ENCODE assay signal across 36 cellular contexts in genomic region chr2:157662401-157662800, GRCh38. TPM values are rescaled to one million over a fixed set of nuclear protein-coding genes. Genes with fewer than 3 reads are reported as not detected.
DNase-seq lines count a peak whose midpoint lies in the region; ATAC-seq and TF ChIP-seq lines count a peak whose summit lies in the region.
"Had no signal": no experiment of that assay in that cellular context is flagged by ENCODE, and none has a peak within 500 bp of the region (broad histone marks: within the 10 kb centered on the region; RNA-seq: fewer than 3 reads in every experiment).

No MANE protein-coding gene starts in this region.

- H3K9ac ChIP-seq in PC-3 (ENCODE audit: low read length), result no peak overlapping the region

- WGBS in psoas muscle, 3 donors, result 73 to 77% (median 74%) methylated on average over 1 of the region's 1 CpG

- no TSS peak for BruUV-seq in PC-3 (replicated peaks; lab: Mats Ljungman, UMichigan)

- no peak overlapping the region for H2AFZ ChIP-seq in PC-3 (ENCODE audit: low read length)

- H3K27ac Mint-ChIP-seq in memory B cell, result peak overlapping the region; percentile 42
- no peak overlapping the region for H3K27ac Mint-ChIP-seq in effector memory CD8-positive, alpha-beta T cell
- H3K27ac Mint-ChIP-seq: activated naive CD4-positive, alpha-beta T cell treated with anti-CD3 and anti-CD28 coated beads, Interleukin-2, amount 50 U/mL, for 72 hours; B cell; CD4-positive, alpha-beta memory T cell; H9 had no signal

- H3K36me3 Mint-ChIP-seq in memory B cell, result no peaks in the 10 kb centered on the region
- H3K36me3 Mint-ChIP-seq in effector memory CD8-positive, alpha-beta T cell (ENCODE audit: insufficient read depth), result no peaks in the 10 kb centered on the region
- H3K36me3 Mint-ChIP-seq: activated naive CD4-positive, alpha-beta T cell treated with anti-CD3 and anti-CD28 coated beads, Interleukin-2, amount 50 U/mL, for 72 hours; CD4-positive, alpha-beta memory T cell had no signal

- CTCF ChIA-PET in PC-3 (lab: Charles Lee), result no interaction called here

- peaks cover 1% of the 10 kb centered on the region for H3K9me3 Mint-ChIP-seq in memory B cell
- peaks cover 0 to 2% of the 10 kb centered on the region in 2 donors for H3K9me3 Mint-ChIP-seq in effector memory CD8-positive, alpha-beta T cell
- H3K9me3 Mint-ChIP-seq: activated naive CD4-positive, alpha-beta T cell treated with anti-CD3 and anti-CD28 coated beads, Interleukin-2, amount 50 U/mL, for 72 hours; H9 had no signal

- H3K4me2 ChIP-seq in PC-3 (ENCODE audit: low read length), result no peak overlapping the region

- H3K9me2 ChIP-seq in PC-3 (replicated peaks; ENCODE audit: low read length), result no peaks in the 10 kb centered on the region

- intact Hi-C loops in PC-3 (cut with micrococcal nuclease) (no loop called here), psoas muscle (cut with DNase I) (no loop called here)

- H3K4me1 Mint-ChIP-seq in memory B cell, result no peaks in the 10 kb centered on the region
- H3K4me1 Mint-ChIP-seq in effector memory CD8-positive, alpha-beta T cell (ENCODE audit: low read depth in 2 of 2), result no peaks in the 10 kb centered on the region
- H3K4me1 Mint-ChIP-seq: B cell; CD4-positive, alpha-beta memory T cell; neural crest cell had no signal

- H3K4me3 ChIP-seq in PC-3 (ENCODE audit: low read length), result no peak overlapping the region
- H3K4me3 ChIP-seq in psoas muscle, result no peak overlapping the region
- H3K4me3 ChIP-seq: colonic mucosa, ovary, SJCRH30, vagina had no signal

- H3K4me1 ChIP-seq in PC-3 (ENCODE audit: insufficient read depth, low read length) (peaks cover 10% of the 10 kb centered on the region), psoas muscle (no peaks in the 10 kb centered on the region)
- H3K4me1 ChIP-seq: colonic mucosa, SJCRH30, vagina had no signal

- POLR2A ChIA-PET in PC-3 (lab: Charles Lee; ENCODE audit: unreplicated experiment), result no interaction called here

- no peaks in the 10 kb centered on the region for H3K36me3 ChIP-seq in PC-3 (ENCODE audit: low read depth, low read length)
- no peaks in the 10 kb centered on the region for H3K36me3 ChIP-seq in psoas muscle (ENCODE audit: insufficient read depth in 1 of 2, low read depth in 1 of 2)
- H3K36me3 ChIP-seq: colonic mucosa, ovary, SJCRH30, vagina, WERI-Rb-1 had no signal

- H3K27ac ChIP-seq in PC-3 (ENCODE audit: low read length), result no peak overlapping the region
- no peak overlapping the region for H3K27ac ChIP-seq in epithelial cell of prostate
- no peak overlapping the region for H3K27ac ChIP-seq in psoas muscle
- H3K27ac ChIP-seq: colonic mucosa, ovary, SJCRH30, vagina, WERI-Rb-1 had no signal

- ATAC-seq in PC-3 (peak; percentile 89), memory B cell (ENCODE audit: low read depth) (no peak), psoas muscle (no peak)
- ATAC-seq in effector memory CD8-positive, alpha-beta T cell (replicated peaks), result no peak
- ATAC-seq: activated naive CD4-positive, alpha-beta T cell treated with anti-CD3 and anti-CD28 coated beads, Interleukin-2, amount 50 U/mL, for 72 hours; esophagus mucosa; HepG2; left colon; stimulated activated naive CD8-positive, alpha-beta T cell treated with anti-CD3 and anti-CD28 coated beads, Interleukin-15, Interleukin-2, amounts not matched to agents 100 U/mL and 50 U/mL, for 24 hours had no signal

- no peaks in the 10 kb centered on the region for H3K79me2 ChIP-seq in PC-3 (ENCODE audit: low read length)

- H4K20me1 ChIP-seq in PC-3 (ENCODE audit: low read length), result no peaks in the 10 kb centered on the region

- TF ChIP-seq CTCF in PC-3 (conservative IDR thresholded peaks at IDR 0.05; ENCODE audit: low read depth, low read length) (no peak), psoas muscle (IDR thresholded peaks at IDR 0.05) (no peak)

- H3K27me3 Mint-ChIP-seq in memory B cell, result peaks cover 2% of the 10 kb centered on the region
- no peaks in the 10 kb centered on the region for H3K27me3 Mint-ChIP-seq in effector memory CD8-positive, alpha-beta T cell
- H3K27me3 Mint-ChIP-seq: B cell had no signal

- H3K27me3 ChIP-seq in PC-3 (ENCODE audit: low read length) (no peaks in the 10 kb centered on the region), psoas muscle (ENCODE audit: insufficient read depth in 3 of 3, low read length in 2 of 3) (no peaks in the 10 kb centered on the region)
- H3K27me3 ChIP-seq: colonic mucosa, ovary, SJCRH30, vagina had no signal

- no peak overlapping the region for H3K4me3 Mint-ChIP-seq in memory B cell
- H3K4me3 Mint-ChIP-seq in effector memory CD8-positive, alpha-beta T cell, result no peak overlapping the region
- H3K4me3 Mint-ChIP-seq: B cell, H9, neural crest cell had no signal

- peak; percentile 3 for DNase-seq in EH (ENCODE audit: low read depth)
- DNase-seq in PC-3, result peak; percentile 88
- peak; percentile 26 for DNase-seq in epithelial cell of prostate (ENCODE audit: low read depth, low spot score)
- DNase-seq in memory B cell (ENCODE audit: low spot score in 2 of 2), result no peak
- no peak for DNase-seq in psoas muscle
- DNase-seq in GDM1 (lab: John Stamatoyannopoulos, UW), result no peak
- DNase-seq in medulla oblongata (ENCODE audit: extremely low spot score), result no peak
- no peak for DNase-seq in effector memory CD8-positive, alpha-beta T cell
- DNase-seq: ACHN; activated CD4-positive, alpha-beta T cell treated with anti-CD3 and anti-CD28 coated beads for 48 hours; CD4-positive, alpha-beta memory T cell; colonic mucosa; effector CD8-positive, alpha-beta T cell; H9; hippocampal formation; left colon; mesendoderm; NCI-H146; NCI-H2107; NCI-H446 treated with DMSO at 0.1 percent for 48 hours; NCI-H774; ovary; retina; RPMI8226; SJCRH30; stimulated activated CD4-positive, alpha-beta T cell treated with anti-CD3 and anti-CD28 coated beads, Interleukin-1b, Interleukin-23, amount 100 ng/mL, for 48 hours; stimulated activated naive CD8-positive, alpha-beta T cell treated with anti-CD3 and anti-CD28 coated beads, Interleukin-15, Interleukin-2, amounts not matched to agents 100 U/mL and 50 U/mL, for 24 hours; T1000; WERI-Rb-1 had no signal

- H3F3A ChIP-seq in PC-3 (ENCODE audit: low read length, unreplicated experiment), result no peaks in the 10 kb centered on the region

- H3K9me3 ChIP-seq in PC-3 (ENCODE audit: low read length), result no peaks in the 10 kb centered on the region
- H3K9me3 ChIP-seq in psoas muscle, result no peaks in the 10 kb centered on the region
- H3K9me3 ChIP-seq: colonic mucosa, ovary, SJCRH30, vagina had no signal

RNA-seq across cellular contexts. Expression of gene ACVR1C, which starts 33.7 kb away (rescaled TPM):
- total RNA-seq in PC-3 (2014; rRNA removed) (0.17 and 0.40 TPM in 2 replicates), psoas muscle (1 to 10 TPM; 1.1 to 1.9 (median 1.5) TPM)
- under 1 TPM; 0.13 to 0.77 (median 0.34) TPM for polyA plus RNA-seq in psoas muscle
- total RNA-seq: G401 had no signal

Comparison
In these comparisons a context has a peak if more than half of its experiments do, and no peak if none do; other contexts are left out.
1. DNase-seq: peak in EH (single experiment), PC-3 (single experiment) and epithelial cell of prostate (single experiment); none in memory B cell (0 of 2), psoas muscle (0 of 2), GDM1 (single experiment), medulla oblongata (single experiment) and effector memory CD8-positive, alpha-beta T cell (0 of 3).